Comparison of ENCODE assay signal across 12 cellular contexts in the genomic region with DNA sequence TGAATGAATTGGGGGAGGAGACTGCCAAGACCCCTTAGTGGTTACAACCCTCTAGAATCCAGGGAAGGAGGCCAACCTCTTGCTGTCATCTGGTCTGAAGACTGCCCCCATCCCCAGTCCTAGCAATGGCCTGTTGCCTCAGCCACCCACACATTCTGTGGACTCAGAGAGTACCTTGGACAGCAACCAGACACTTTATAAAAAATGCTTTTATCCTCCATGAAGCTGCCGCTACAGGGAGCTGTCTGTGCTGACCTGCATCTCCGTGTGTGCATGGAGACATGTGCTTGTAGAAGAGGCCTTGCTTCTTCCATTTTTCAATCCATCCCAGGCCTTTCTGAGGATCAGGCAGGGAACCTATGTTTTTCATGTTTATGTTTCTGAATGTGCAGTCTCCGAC. TPM values are rescaled to one million over a fixed set of nuclear protein-coding genes. Genes with fewer than 3 reads are reported as not detected.
A peak's percentile ranks its signal among the peaks of the same experiment; 100 is the strongest.
DNase-seq lines count a peak whose midpoint lies in the region; ATAC-seq lines count a peak whose summit lies in the region.
"Had no signal": no experiment of that assay in that cellular context is flagged by ENCODE, and none has a peak within 500 bp of the region (broad histone marks: within the 10 kb centered on the region; RNA-seq: fewer than 3 reads in every experiment).

No MANE protein-coding gene starts in this region.

- no peaks in the 10 kb centered on the region for H3K9me3 ChIP-seq in MG63
- H3K9me3 ChIP-seq in CD4-positive, alpha-beta memory T cell (ENCODE audit: control insufficient read depth in 1 of 2, low read length in 2 of 2) = no peaks in the 10 kb centered on the region
- H3K9me3 ChIP-seq: gastroesophageal sphincter, SJSA1 had no signal

- intact Hi-C loops in CD4-positive, alpha-beta memory T cell (cut with micrococcal nuclease) = no loop called here

- no peak overlapping the region for H3K4me3 Mint-ChIP-seq in CD4-positive, alpha-beta memory T cell
- H3K4me3 Mint-ChIP-seq: activated T-helper 1 cell treated with anti-CD3 and anti-CD28 coated beads, Interleukin-12 subunit alpha, Interleukin-12 subunit beta, Interleukin-2, Interleukin-4 antibody, amounts not matched to agents 30 ng/mL and 10 ng/mL and 1 ng/mL, durations not matched to agents 14 hours and 24 hours and 36 hours had no signal

- no peaks in the 10 kb centered on the region for H3K36me3 ChIP-seq in MG63
- H3K36me3 ChIP-seq in CD4-positive, alpha-beta memory T cell (ENCODE audit: insufficient read depth, low read length) = no peaks in the 10 kb centered on the region
- H3K36me3 ChIP-seq: gastroesophageal sphincter, SJSA1 had no signal

- no peaks in the 10 kb centered on the region for H3K4me1 Mint-ChIP-seq in CD4-positive, alpha-beta memory T cell

- ATAC-seq in GM21526 (IDR thresholded peaks at IDR 0.05; ENCODE audit: low FRiP score, unreplicated experiment) = no peak
- ATAC-seq: gastroesophageal sphincter had no signal

- no peaks in the 10 kb centered on the region for H3K36me3 Mint-ChIP-seq in CD4-positive, alpha-beta memory T cell

- H3K27ac ChIP-seq in CD4-positive, alpha-beta memory T cell (ENCODE audit: low read depth, low read length) = no peak overlapping the region
- H3K27ac ChIP-seq: gastroesophageal sphincter, SJSA1 had no signal

- H3K9me3 Mint-ChIP-seq in CD4-positive, alpha-beta memory T cell = no peaks in the 10 kb centered on the region
- H3K9me3 Mint-ChIP-seq: activated T-helper 1 cell treated with anti-CD3 and anti-CD28 coated beads, Interleukin-12 subunit alpha, Interleukin-12 subunit beta, Interleukin-2, Interleukin-4 antibody, amounts not matched to agents 30 ng/mL and 10 ng/mL and 1 ng/mL, durations not matched to agents 14 hours and 24 hours and 36 hours had no signal

- no peak overlapping the region for H3K27ac Mint-ChIP-seq in CD4-positive, alpha-beta memory T cell
- H3K27ac Mint-ChIP-seq: activated T-helper 1 cell treated with anti-CD3 and anti-CD28 coated beads, Interleukin-12 subunit alpha, Interleukin-12 subunit beta, Interleukin-2, Interleukin-4 antibody, amounts not matched to agents 30 ng/mL and 10 ng/mL and 1 ng/mL, durations not matched to agents 14 hours and 24 hours and 36 hours had no signal

- POLR2A ChIA-PET in CD4-positive, alpha-beta memory T cell (lab: Charles Lee; ENCODE audit: partially characterized antibody) = no interaction called here

- peaks cover 37 to 54% of the 10 kb centered on the region in 2 donors for H3K27me3 Mint-ChIP-seq in CD4-positive, alpha-beta memory T cell

- CTCF ChIA-PET in CD4-positive, alpha-beta memory T cell (lab: Charles Lee; ENCODE audit: partially characterized antibody) = no interaction called here

- H3K27me3 ChIP-seq in MG63 = peaks cover 64% of the 10 kb centered on the region
- H3K27me3 ChIP-seq in CD4-positive, alpha-beta memory T cell (ENCODE audit: insufficient read depth, low read length) = peaks cover 8% of the 10 kb centered on the region

- DNase-seq in ELR (ENCODE audit: low read depth) (peak; percentile 61), MG63 (peak; percentile 12), astrocyte of the hippocampus (ENCODE audit: low read depth, low spot score) (peak; percentile 78), kidney tubule cell (ENCODE audit: low spot score) (peak; percentile 46), midbrain (lab: John Stamatoyannopoulos, UW) (no peak), NCI-H187 treated with DMSO at 0.1 percent for 48 hours (lab: John Stamatoyannopoulos, UW) (no peak)
- DNase-seq in CD4-positive, alpha-beta memory T cell = no peak
- DNase-seq: occipital lobe had no signal

- H3K4me1 ChIP-seq in CD4-positive, alpha-beta memory T cell (ENCODE audit: insufficient read depth, low read length) = no peaks in the 10 kb centered on the region
- H3K4me1 ChIP-seq: gastroesophageal sphincter, SJSA1 had no signal

- H3K4me3 ChIP-seq in MG63 = no peak overlapping the region
- no peak overlapping the region for H3K4me3 ChIP-seq in CD4-positive, alpha-beta memory T cell (ENCODE audit: low read length in 2 of 2)
- H3K4me3 ChIP-seq: gastroesophageal sphincter, SJSA1 had no signal

RNA-seq across cellular contexts. Expression of a gene that starts 15.2 kb away (rescaled TPM):
- not detected in 2 replicates for total RNA-seq in MG63 (2014; rRNA removed; shearing (Covaris generic); ENCODE audit: low replicate concordance)
- not detected for total RNA-seq in CD4-positive, alpha-beta memory T cell
- not detected for polyA plus RNA-seq in CD4-positive, alpha-beta memory T cell
- total RNA-seq: activated T-helper 1 cell treated with anti-CD3 and anti-CD28 coated beads, Interleukin-12 subunit alpha, Interleukin-12 subunit beta, Interleukin-2, Interleukin-4 antibody, amounts not matched to agents 30 ng/mL and 10 ng/mL and 1 ng/mL, durations not matched to agents 14 hours and 24 hours and 36 hours; SJSA1 had no signal

Comparison
In these comparisons a context has a peak if more than half of its experiments do, and no peak if none do; other contexts are left out.
1. DNase-seq: peak in ELR (single experiment), MG63 (single experiment), astrocyte of the hippocampus (single experiment) and kidney tubule cell (single experiment); none in midbrain (single experiment), NCI-H187 treated with DMSO at 0.1 percent for 48 hours (single experiment) and CD4-positive, alpha-beta memory T cell (0 of 5).